Comparison of ENCODE assay signal across 10 cellular contexts in the genomic region with DNA sequence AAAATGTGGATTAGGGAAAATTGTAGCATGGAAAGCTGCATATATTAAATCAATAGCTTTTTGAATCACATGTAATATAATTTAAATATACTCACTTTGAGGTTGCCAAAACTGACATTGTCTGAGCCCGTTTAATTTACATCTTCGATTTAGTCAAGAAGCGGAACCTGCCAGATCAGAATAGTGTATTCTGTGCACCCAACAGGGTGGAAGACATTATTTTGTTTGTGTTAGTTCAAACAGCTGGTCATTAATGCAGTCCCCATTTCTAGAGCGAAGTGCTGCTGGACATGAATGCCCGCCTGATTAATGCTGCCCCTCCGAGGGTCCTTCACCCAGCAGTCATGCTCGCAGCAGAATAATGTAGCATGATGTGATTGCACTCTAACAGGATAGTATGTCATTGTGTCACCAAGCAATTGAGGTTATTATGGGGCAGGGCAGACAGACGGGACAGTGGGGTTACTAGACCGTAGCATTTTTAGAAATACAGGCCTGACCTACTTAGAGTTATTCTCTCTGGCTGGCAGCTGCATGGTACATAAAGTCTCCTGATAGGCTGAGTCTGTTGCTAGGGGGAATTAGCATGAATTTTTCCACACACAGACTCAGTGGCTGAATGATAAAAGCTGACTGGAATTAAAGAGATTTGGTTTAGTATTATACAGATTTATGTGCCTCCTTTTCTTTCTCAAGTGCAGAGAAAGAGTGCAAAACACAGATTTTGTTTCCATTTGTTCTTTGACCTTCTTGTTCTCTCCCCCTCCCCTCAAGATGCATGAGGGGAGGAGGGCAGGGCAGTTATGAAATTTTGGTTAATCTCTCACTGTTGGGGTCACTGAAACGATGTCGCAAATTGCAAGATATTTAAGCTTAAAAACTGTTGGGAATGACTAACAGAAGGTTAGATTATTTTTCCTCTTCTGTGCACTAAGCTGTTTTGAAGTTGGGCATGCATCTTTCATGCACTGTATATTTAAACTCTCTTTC.
DNase-seq lines count a peak whose midpoint lies in the region; ATAC-seq, FAIRE-seq and TF ChIP-seq lines count a peak whose summit lies in the region.
"Had no signal": no experiment of that assay in that cellular context is flagged by ENCODE, and none has a peak within 500 bp of the region (broad histone marks: within the 10 kb centered on the region; RNA-seq: fewer than 3 reads in every experiment).

No MANE protein-coding gene starts in this region.

- no peak for DNase-seq in A549 (ENCODE audit: low read depth in 1 of 2, low spot score in 1 of 2)
- peak; percentile 59 for DNase-seq in NCI-H1105 (lab: John Stamatoyannopoulos, UW)
- peak; percentile 87 for DNase-seq in kidney tubule cell (ENCODE audit: low spot score)
- no peak for DNase-seq in transverse colon
- DNase-seq in CD1c-positive myeloid dendritic cell (ENCODE audit: extremely low spot score), result no peak
- DNase-seq in activated naive CD4-positive, alpha-beta T cell (lab: John Stamatoyannopoulos, UW), result no peak
- DNase-seq: NCI-H226, trophoblast cell had no signal

- no peak for TF ChIP-seq RAD21 in A549 (conservative IDR thresholded peaks at IDR 0.05 in 1 of 2, IDR thresholded peaks at IDR 0.05 in 1 of 2)

- H3K4me3 ChIP-seq in A549 (no peak overlapping the region), transverse colon (no peak overlapping the region)

- POLR2A ChIA-PET in A549 (lab: Yijun Ruan, JAX), result no interaction called here

- TF ChIP-seq POLR2A in A549 (IDR thresholded peaks at IDR 0.05; ENCODE audit: low read length), result no peak
- TF ChIP-seq POLR2A in transverse colon (IDR thresholded peaks at IDR 0.05), result no peak

- no peak for ATAC-seq in A549
- ATAC-seq in GM18873 (IDR thresholded peaks at IDR 0.05; ENCODE audit: low FRiP score, unreplicated experiment), result no peak

- WGBS in A549 (ENCODE audit: missing lambda C conversion rate), result 85% methylated on average over 11 of the region's 11 CpGs
- WGBS in transverse colon (ENCODE audit: low coverage in 1 of 2), 2 donors, result 75 to 85% methylated on average over 6 to 11 of the region's 11 CpGs

- in situ Hi-C loops in transverse colon (cut with MboI; ENCODE audit: low pct_ligation_motif_present in 1 of 4, low pct_unique_long_range_greater_than_20kb in 1 of 4, low sequenced_read_pairs in 3 of 4), result no loop called here

- H3K9me3 ChIP-seq in A549, result no peaks in the 10 kb centered on the region
- H3K9me3 ChIP-seq in transverse colon, result no peaks in the 10 kb centered on the region

- no peaks in the 10 kb centered on the region for H3K27me3 ChIP-seq in transverse colon

- peaks cover 32% of the 10 kb centered on the region for H3K4me1 ChIP-seq in A549
- peaks cover 0 to 21% (median 9%) of the 10 kb centered on the region in 4 donors for H3K4me1 ChIP-seq in transverse colon

- CTCF ChIA-PET in A549 (lab: Yijun Ruan, JAX), result interaction anchor here (1.0 kb wide), 1 partner anchor 37 kb away, joined by 3 read pairs; no protein-coding TSS in a partner anchor

- H3K36me3 ChIP-seq in transverse colon, result no peaks in the 10 kb centered on the region

- peak overlapping the region; percentile 38; the same call in 1 of the 3 replicates for H3K4me2 ChIP-seq in A549

- TF ChIP-seq CTCF in A549 (IDR thresholded peaks at IDR 0.05) (no peak), transverse colon (IDR thresholded peaks at IDR 0.05) (no peak)

- TF ChIP-seq EP300 in A549 (IDR thresholded peaks at IDR 0.05) (no peak), transverse colon (IDR thresholded peaks at IDR 0.05; ENCODE audit: low read depth) (no peak)

- intact Hi-C loops in transverse colon (cut with DNase I; ENCODE audit: low total_unique reads), result no loop called here

- H3K27ac ChIP-seq in A549, result peak overlapping the region in 1 of 2 experiments; percentile 48; a peak in 2 of 6 replicates
- peak overlapping the region; percentile 62 for H3K27ac ChIP-seq in angular gyrus (ENCODE audit: low read depth, low read length)
- peak overlapping the region in 1 of 4 donors; percentile 34 for H3K27ac ChIP-seq in transverse colon

- no peak for FAIRE-seq in A549 (lab: Jason Lieb, UNC)

TF ChIP-seq in A549, 52 proteins besides CTCF, POLR2A, EP300 and RAD21:
- TF ChIP-seq RFX5 (IDR thresholded peaks at IDR 0.05), result peak; percentile 43; the same call in 1 of the 2 replicates
- no peak for TF ChIP-seq CBX8 (IDR thresholded peaks at IDR 0.05)

Comparison
In these comparisons a context has a peak if more than half of its experiments do, and no peak if none do; other contexts are left out.
1. DNase-seq: peak in NCI-H1105 (single experiment) and kidney tubule cell (single experiment); none in A549 (0 of 2), transverse colon (single experiment), CD1c-positive myeloid dendritic cell (single experiment) and activated naive CD4-positive, alpha-beta T cell (0 of 4).